1 cellular context compared by ENCODE assay signal in genomic region chr10:89553064-89553734, GRCh38.
A peak's percentile ranks its signal among the peaks of the same experiment; 100 is the strongest.
TF ChIP-seq lines count a peak whose summit lies in the region.

No MANE protein-coding gene starts in this region.

TF ChIP-seq in HEK293, 187 proteins besides CTCF, POLR2A, EP300 and RAD21 (continued from another document and continues in another):
- TF ChIP-seq TSHZ1 (tag by site-specific recombination; IDR thresholded peaks at IDR 0.05; ENCODE audit: borderline replicate concordance) = 0 out of 2 replicates have a peak, but pooled peaks have one; percentile 25
- no peak for TF ChIP-seq ZNF324 (tag by site-specific recombination; IDR thresholded peaks at IDR 0.05)
- no peak for TF ChIP-seq ZNF600 (tag by site-specific recombination; IDR thresholded peaks at IDR 0.05)
- peak; percentile 50; the same call in 1 of the 2 replicates for TF ChIP-seq ZNF660 (tag by site-specific recombination; IDR thresholded peaks at IDR 0.05)
- no peak for TF ChIP-seq ZNF747 (tag by site-specific recombination; IDR thresholded peaks at IDR 0.05)
- TF ChIP-seq ZBTB26 (tag by site-specific recombination; optimal IDR thresholded peaks at IDR 0.05) = no peak
- no peak for TF ChIP-seq GFI1B (tag by site-specific recombination; IDR thresholded peaks at IDR 0.05)
- TF ChIP-seq ZSCAN16 (tag by site-specific recombination; IDR thresholded peaks at IDR 0.05) = no peak
- peak; percentile 72 for TF ChIP-seq OSR2 (tag by site-specific recombination; IDR thresholded peaks at IDR 0.05)
- 0 out of 2 replicates have a peak, but pooled peaks have one; percentile 24 for TF ChIP-seq KLF8 (tag by site-specific recombination; IDR thresholded peaks at IDR 0.05)
- TF ChIP-seq ZNF19 (tag by site-specific recombination; IDR thresholded peaks at IDR 0.05; ENCODE audit: low read depth) = no peak
- TF ChIP-seq MEIS1 (CRISPR knock-in tag; IDR thresholded peaks at IDR 0.05; ENCODE audit: borderline replicate concordance) = no peak
- no peak for TF ChIP-seq ZNF791 (tag by site-specific recombination; IDR thresholded peaks at IDR 0.05)
- no peak for TF ChIP-seq ZNF239 (tag by site-specific recombination; IDR thresholded peaks at IDR 0.05)
- no peak for TF ChIP-seq ZNF223 (tag by site-specific recombination; IDR thresholded peaks at IDR 0.05)
- no peak for TF ChIP-seq ZBTB49 (tag by site-specific recombination; IDR thresholded peaks at IDR 0.05; ENCODE audit: low read depth)
- TF ChIP-seq ZNF621 (tag by site-specific recombination; IDR thresholded peaks at IDR 0.05) = no peak
- no peak for TF ChIP-seq ZNF121 (tag by site-specific recombination; IDR thresholded peaks at IDR 0.05)
- TF ChIP-seq ZBTB7A (tag by site-specific recombination; IDR thresholded peaks at IDR 0.05; ENCODE audit: low read depth) = no peak
- no peak for TF ChIP-seq ZNF280D (tag by site-specific recombination; IDR thresholded peaks at IDR 0.05)
- no peak for TF ChIP-seq TRIM28 (IDR thresholded peaks at IDR 0.05; ENCODE audit: borderline replicate concordance, low read length)
- no peak for TF ChIP-seq PRDM2 (tag by site-specific recombination; IDR thresholded peaks at IDR 0.05; ENCODE audit: borderline replicate concordance)
- no peak for TF ChIP-seq GLI2 (tag by site-specific recombination; IDR thresholded peaks at IDR 0.05; ENCODE audit: borderline replicate concordance, low read depth)
- no peak for TF ChIP-seq ZNF280C (tag by site-specific recombination; IDR thresholded peaks at IDR 0.05)
- no peak for TF ChIP-seq ZFP69B (tag by site-specific recombination; IDR thresholded peaks at IDR 0.05)
- no peak for TF ChIP-seq ZNF639 (tag by site-specific recombination; IDR thresholded peaks at IDR 0.05)
- TF ChIP-seq ATF2 (tag by site-specific recombination; IDR thresholded peaks at IDR 0.05; ENCODE audit: low read depth) = no peak
- TF ChIP-seq ZEB2 (tag by site-specific recombination; IDR thresholded peaks at IDR 0.05) = peak; percentile 62; the same call in 1 of the 2 replicates
- no peak for TF ChIP-seq ZNF248 (tag by site-specific recombination; IDR thresholded peaks at IDR 0.05)
- no peak for TF ChIP-seq ZFP3 (tag by site-specific recombination; IDR thresholded peaks at IDR 0.05; ENCODE audit: low read depth)
- TF ChIP-seq, protein P1, sequence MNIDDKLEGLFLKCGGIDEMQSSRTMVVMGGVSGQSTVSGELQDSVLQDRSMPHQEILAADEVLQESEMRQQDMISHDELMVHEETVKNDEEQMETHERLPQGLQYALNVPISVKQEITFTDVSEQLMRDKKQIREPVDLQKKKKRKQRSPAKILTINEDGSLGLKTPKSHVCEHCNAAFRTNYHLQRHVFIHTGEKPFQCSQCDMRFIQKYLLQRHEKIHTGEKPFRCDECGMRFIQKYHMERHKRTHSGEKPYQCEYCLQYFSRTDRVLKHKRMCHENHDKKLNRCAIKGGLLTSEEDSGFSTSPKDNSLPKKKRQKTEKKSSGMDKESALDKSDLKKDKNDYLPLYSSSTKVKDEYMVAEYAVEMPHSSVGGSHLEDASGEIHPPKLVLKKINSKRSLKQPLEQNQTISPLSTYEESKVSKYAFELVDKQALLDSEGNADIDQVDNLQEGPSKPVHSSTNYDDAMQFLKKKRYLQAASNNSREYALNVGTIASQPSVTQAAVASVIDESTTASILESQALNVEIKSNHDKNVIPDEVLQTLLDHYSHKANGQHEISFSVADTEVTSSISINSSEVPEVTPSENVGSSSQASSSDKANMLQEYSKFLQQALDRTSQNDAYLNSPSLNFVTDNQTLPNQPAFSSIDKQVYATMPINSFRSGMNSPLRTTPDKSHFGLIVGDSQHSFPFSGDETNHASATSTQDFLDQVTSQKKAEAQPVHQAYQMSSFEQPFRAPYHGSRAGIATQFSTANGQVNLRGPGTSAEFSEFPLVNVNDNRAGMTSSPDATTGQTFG (tag by site-specific recombination; IDR thresholded peaks at IDR 0.05; ENCODE audit: borderline replicate concordance) = no peak
